23 cellular contexts compared by ENCODE assay signal in the genomic region with DNA sequence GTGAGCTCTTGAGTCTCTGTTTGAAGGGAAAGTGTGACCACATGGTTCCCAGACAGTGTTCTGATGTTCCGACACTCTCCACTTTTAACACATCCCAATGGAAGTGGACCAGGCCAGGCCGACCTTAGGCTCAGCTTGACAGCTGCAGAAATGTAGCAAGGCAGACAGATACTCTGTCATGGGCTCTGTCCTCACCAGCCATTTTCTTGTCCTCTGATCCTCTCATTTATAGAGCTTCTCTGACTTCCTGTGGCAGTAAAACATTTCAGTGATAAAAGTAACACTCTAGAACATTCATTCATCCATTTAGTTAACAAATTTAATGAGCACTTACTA.
"Had no signal": no experiment of that assay in that cellular context is flagged by ENCODE, and none has a peak within 500 bp of the region (broad histone marks: within the 10 kb centered on the region; RNA-seq: fewer than 3 reads in every experiment).

No MANE protein-coding gene starts in this region.

- H3K27ac ChIP-seq: breast epithelium, gastroesophageal sphincter, testis, transverse colon had no signal

- DNase-seq: activated CD4-positive, alpha-beta T cell treated with anti-CD3 and anti-CD28 coated beads for 36 hours; activated CD4-positive, CD25-positive, alpha-beta regulatory T cell; activated CD8-positive, alpha-beta memory T cell treated with anti-CD3 and anti-CD28 coated beads for 24 hours; activated gamma-delta T cell; activated naive CD4-positive, alpha-beta T cell treated with anti-CD3 and anti-CD28 coated beads, Interleukin-2, amount 50 U/mL, for 16 hours; activated naive CD8-positive, alpha-beta T cell treated with anti-CD3 and anti-CD28 coated beads, Interleukin-2, amount 50 U/mL, for 24 hours; activated T-cell treated with anti-CD3 and anti-CD28 coated beads, Interleukin-2, amount 50 U/mL, for 1 hour; central memory CD4-positive, alpha-beta T cell; left cardiac atrium; left ventricle myocardium superior; natural killer cell; right cardiac atrium; stimulated activated CD4-positive, alpha-beta T cell treated with anti-CD3 and anti-CD28 coated beads, Interleukin-2, amount 100 ng/mL, for 48 hours; stimulated activated naive CD4-positive, alpha-beta T cell treated with Interleukin-2 at 50 U/mL for 16 hours; T-helper 1 cell; testis; transverse colon had no signal

- H3K27ac Mint-ChIP-seq: activated CD4-positive, alpha-beta T cell treated with anti-CD3 and anti-CD28 coated beads for 36 hours; activated naive CD8-positive, alpha-beta T cell treated with anti-CD3 and anti-CD28 coated beads, Interleukin-2, amount 50 U/mL, for 24 hours; mesothelial cell of epicardium; natural killer cell had no signal

- FAIRE-seq: endothelial cell of umbilical vein, keratinocyte had no signal

- H3K36me3 ChIP-seq: breast epithelium, gastroesophageal sphincter, transverse colon had no signal

- ATAC-seq: activated CD4-positive, alpha-beta T cell treated with anti-CD3 and anti-CD28 coated beads for 36 hours; gastroesophageal sphincter; left ventricle myocardium superior; right cardiac atrium had no signal

- H3K36me3 Mint-ChIP-seq: mesothelial cell of epicardium, natural killer cell had no signal

- H3K9me3 Mint-ChIP-seq: natural killer cell had no signal

- H3K4me1 ChIP-seq: breast epithelium, gastroesophageal sphincter, transverse colon had no signal

- H3K4me3 ChIP-seq: breast epithelium, gastroesophageal sphincter, testis, transverse colon had no signal

- H3K4me1 Mint-ChIP-seq: mesothelial cell of epicardium had no signal

- H3K27me3 Mint-ChIP-seq: activated CD4-positive, alpha-beta T cell treated with anti-CD3 and anti-CD28 coated beads for 36 hours; activated naive CD8-positive, alpha-beta T cell treated with anti-CD3 and anti-CD28 coated beads, Interleukin-2, amount 50 U/mL, for 24 hours had no signal

- H3K9me3 ChIP-seq: breast epithelium, gastroesophageal sphincter, testis, transverse colon had no signal

- H3K27me3 ChIP-seq: breast epithelium, gastroesophageal sphincter, testis, transverse colon had no signal

- H3K4me3 Mint-ChIP-seq: activated CD4-positive, alpha-beta T cell treated with anti-CD3 and anti-CD28 coated beads for 36 hours; activated naive CD8-positive, alpha-beta T cell treated with anti-CD3 and anti-CD28 coated beads, Interleukin-2, amount 50 U/mL, for 24 hours; activated T-helper 1 cell treated with anti-CD3 and anti-CD28 coated beads, Interleukin-12 subunit alpha, Interleukin-12 subunit beta, Interleukin-2, Interleukin-4 antibody, amounts not matched to agents 30 ng/mL and 10 ng/mL and 1 ng/mL, durations not matched to agents 14 hours and 24 hours and 36 hours; mesothelial cell of epicardium; natural killer cell had no signal
